1 cellular context compared by ENCODE assay signal in genomic region chr5:179820127-179820482, GRCh38.
TF ChIP-seq lines count a peak whose summit lies in the region.

No MANE protein-coding gene starts in this region.

TF ChIP-seq in H1, 55 proteins besides CTCF, POLR2A, EP300 and RAD21:
- TF ChIP-seq TEAD4 (IDR thresholded peaks at IDR 0.05; ENCODE audit: low read depth, low read length): no peak
- TF ChIP-seq E2F6 (IDR thresholded peaks at IDR 0.05): no peak
- TF ChIP-seq TAF7 (optimal IDR thresholded peaks at IDR 0.05; ENCODE audit: borderline replicate concordance, low read depth, low read length): no peak
- TF ChIP-seq, protein P1, sequence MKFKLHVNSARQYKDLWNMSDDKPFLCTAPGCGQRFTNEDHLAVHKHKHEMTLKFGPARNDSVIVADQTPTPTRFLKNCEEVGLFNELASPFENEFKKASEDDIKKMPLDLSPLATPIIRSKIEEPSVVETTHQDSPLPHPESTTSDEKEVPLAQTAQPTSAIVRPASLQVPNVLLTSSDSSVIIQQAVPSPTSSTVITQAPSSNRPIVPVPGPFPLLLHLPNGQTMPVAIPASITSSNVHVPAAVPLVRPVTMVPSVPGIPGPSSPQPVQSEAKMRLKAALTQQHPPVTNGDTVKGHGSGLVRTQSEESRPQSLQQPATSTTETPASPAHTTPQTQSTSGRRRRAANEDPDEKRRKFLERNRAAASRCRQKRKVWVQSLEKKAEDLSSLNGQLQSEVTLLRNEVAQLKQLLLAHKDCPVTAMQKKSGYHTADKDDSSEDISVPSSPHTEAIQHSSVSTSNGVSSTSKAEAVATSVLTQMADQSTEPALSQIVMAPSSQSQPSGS (IDR thresholded peaks at IDR 0.05; ENCODE audit: low read length): no peak
- no peak for TF ChIP-seq GABPA (IDR thresholded peaks at IDR 0.05; ENCODE audit: borderline replicate concordance, insufficient read depth, low read length)
- TF ChIP-seq JUND (IDR thresholded peaks at IDR 0.05; ENCODE audit: low read length): no peak
- no peak for TF ChIP-seq SP4 (IDR thresholded peaks at IDR 0.05; ENCODE audit: low read length)
- TF ChIP-seq BCL11A (IDR thresholded peaks at IDR 0.05; ENCODE audit: low read depth in 2 of 2, low read length in 2 of 2): no peak
- TF ChIP-seq GTF2F1 (IDR thresholded peaks at IDR 0.05; ENCODE audit: borderline replicate concordance, low read depth, low read length): no peak
- TF ChIP-seq SIX5 (IDR thresholded peaks at IDR 0.05; ENCODE audit: low read depth, low read length): no peak
- TF ChIP-seq CBX5 (IDR thresholded peaks at IDR 0.05; ENCODE audit: low read depth, low read length): no peak
- TF ChIP-seq CHD2 (IDR thresholded peaks at IDR 0.05; ENCODE audit: low read length): no peak
- no peak for TF ChIP-seq NANOG (IDR thresholded peaks at IDR 0.05; ENCODE audit: insufficient read depth, low read depth, low read length, poor library complexity, severe bottlenecking)
- no peak for TF ChIP-seq NRF1 (IDR thresholded peaks at IDR 0.05; ENCODE audit: low read depth, low read length)
TF ChIP-seq in H1: peak in this region for 0.
